1 cellular context compared by ENCODE assay signal in the genomic region with DNA sequence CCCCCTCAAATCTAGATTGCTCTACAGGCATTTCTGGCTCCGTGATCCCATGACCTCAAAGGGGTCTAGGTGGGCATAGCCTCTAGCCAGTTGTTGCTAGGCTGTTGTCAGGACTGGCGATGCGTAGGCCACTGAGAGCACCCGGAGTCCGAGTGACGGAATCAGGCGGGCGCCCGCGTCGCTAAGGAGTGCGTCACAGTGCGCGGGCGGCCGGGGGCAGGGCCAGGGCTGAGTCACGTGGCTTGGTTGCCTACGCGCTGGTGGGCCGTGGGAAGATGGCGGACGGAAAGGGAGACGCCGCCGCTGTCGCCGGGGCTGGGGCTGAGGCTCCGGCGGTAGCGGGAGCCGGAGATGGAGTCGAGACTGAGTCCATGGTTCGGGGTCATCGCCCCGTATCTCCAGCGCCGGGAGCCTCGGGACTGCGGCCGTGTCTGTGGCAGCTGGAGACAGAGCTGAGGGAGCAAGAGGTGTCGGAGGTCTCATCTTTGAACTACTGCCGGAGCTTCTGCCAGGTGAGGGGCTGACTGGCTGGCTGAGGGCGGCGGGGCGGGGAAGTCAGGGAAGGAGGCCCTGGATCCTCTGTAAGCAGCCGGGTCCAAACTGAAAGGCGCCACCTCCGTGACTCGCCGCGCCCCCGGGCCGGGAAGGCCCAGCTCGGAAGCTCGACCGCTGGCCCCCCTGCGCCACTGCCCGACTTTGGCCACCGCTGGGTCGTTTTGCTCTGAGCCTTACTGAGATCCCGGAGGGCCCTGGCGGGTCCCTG.
TF ChIP-seq lines count a peak whose summit lies in the region.

A gene with protein sequence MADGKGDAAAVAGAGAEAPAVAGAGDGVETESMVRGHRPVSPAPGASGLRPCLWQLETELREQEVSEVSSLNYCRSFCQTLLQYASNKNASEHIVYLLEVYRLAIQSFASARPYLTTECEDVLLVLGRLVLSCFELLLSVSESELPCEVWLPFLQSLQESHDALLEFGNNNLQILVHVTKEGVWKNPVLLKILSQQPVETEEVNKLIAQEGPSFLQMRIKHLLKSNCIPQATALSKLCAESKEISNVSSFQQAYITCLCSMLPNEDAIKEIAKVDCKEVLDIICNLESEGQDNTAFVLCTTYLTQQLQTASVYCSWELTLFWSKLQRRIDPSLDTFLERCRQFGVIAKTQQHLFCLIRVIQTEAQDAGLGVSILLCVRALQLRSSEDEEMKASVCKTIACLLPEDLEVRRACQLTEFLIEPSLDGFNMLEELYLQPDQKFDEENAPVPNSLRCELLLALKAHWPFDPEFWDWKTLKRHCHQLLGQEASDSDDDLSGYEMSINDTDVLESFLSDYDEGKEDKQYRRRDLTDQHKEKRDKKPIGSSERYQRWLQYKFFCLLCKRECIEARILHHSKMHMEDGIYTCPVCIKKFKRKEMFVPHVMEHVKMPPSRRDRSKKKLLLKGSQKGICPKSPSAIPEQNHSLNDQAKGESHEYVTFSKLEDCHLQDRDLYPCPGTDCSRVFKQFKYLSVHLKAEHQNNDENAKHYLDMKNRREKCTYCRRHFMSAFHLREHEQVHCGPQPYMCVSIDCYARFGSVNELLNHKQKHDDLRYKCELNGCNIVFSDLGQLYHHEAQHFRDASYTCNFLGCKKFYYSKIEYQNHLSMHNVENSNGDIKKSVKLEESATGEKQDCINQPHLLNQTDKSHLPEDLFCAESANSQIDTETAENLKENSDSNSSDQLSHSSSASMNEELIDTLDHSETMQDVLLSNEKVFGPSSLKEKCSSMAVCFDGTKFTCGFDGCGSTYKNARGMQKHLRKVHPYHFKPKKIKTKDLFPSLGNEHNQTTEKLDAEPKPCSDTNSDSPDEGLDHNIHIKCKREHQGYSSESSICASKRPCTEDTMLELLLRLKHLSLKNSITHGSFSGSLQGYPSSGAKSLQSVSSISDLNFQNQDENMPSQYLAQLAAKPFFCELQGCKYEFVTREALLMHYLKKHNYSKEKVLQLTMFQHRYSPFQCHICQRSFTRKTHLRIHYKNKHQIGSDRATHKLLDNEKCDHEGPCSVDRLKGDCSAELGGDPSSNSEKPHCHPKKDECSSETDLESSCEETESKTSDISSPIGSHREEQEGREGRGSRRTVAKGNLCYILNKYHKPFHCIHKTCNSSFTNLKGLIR (N-terminal part only) (plus strand): TSS at position 263 of the 763 bp plus-strand sequence. CDS start 13 bp downstream, at position 276.

TF ChIP-seq in HepG2, 621 proteins besides CTCF, POLR2A, EP300 and RAD21 (continued from another document and continues in another):
- TF ChIP-seq GFI1 (CRISPR knock-in tag; IDR thresholded peaks at IDR 0.05; ENCODE audit: borderline replicate concordance) (peak; percentile 47; the same call in 1 of the 2 replicates), NR2C2 (CRISPR knock-in tag; IDR thresholded peaks at IDR 0.05; ENCODE audit: borderline replicate concordance) (peak; percentile 80), ZSCAN29 (CRISPR knock-in tag; conservative IDR thresholded peaks at IDR 0.05) (no peak; the same call in 1 of the 2 replicates), HDAC2 (CRISPR knock-in tag; IDR thresholded peaks at IDR 0.05) (peak; percentile 60; the same call in 1 of the 2 replicates), SRSF1 (optimal IDR thresholded peaks at IDR 0.05; ENCODE audit: low read depth, low read length) (peak; percentile 82), ZNF772 (CRISPR knock-in tag; IDR thresholded peaks at IDR 0.05) (peak; percentile 91), ZSCAN9 (CRISPR knock-in tag; IDR thresholded peaks at IDR 0.05; ENCODE audit: borderline replicate concordance) (no peak; the same call in 1 of the 2 replicates), TSC22D2 (CRISPR knock-in tag; IDR thresholded peaks at IDR 0.05; ENCODE audit: borderline replicate concordance) (peak; percentile 88), ZNF44 (CRISPR knock-in tag; IDR thresholded peaks at IDR 0.05) (0 out of 2 replicates have a peak, but pooled peaks have one; percentile 27), KMT2B (CRISPR knock-in tag; IDR thresholded peaks at IDR 0.05) (peak; percentile 97), ZNF274 (CRISPR knock-in tag; IDR thresholded peaks at IDR 0.05) (no peak), POLR2AphosphoS5 (IDR thresholded peaks at IDR 0.05; ENCODE audit: low read depth, low read length) (peak; percentile 95), GATA4 (IDR thresholded peaks at IDR 0.05; ENCODE audit: borderline replicate concordance, low read depth) (0 out of 2 replicates have a peak, but pooled peaks have one; percentile 13), SIX1 (CRISPR knock-in tag; IDR thresholded peaks at IDR 0.05; ENCODE audit: borderline replicate concordance) (no peak), ZNF34 (CRISPR knock-in tag; IDR thresholded peaks at IDR 0.05; ENCODE audit: borderline replicate concordance) (no peak; the same call in 1 of the 2 replicates), ZBTB7B (CRISPR knock-in tag; IDR thresholded peaks at IDR 0.05) (no peak; the same call in 1 of the 2 replicates), SMAD1 (CRISPR knock-in tag; IDR thresholded peaks at IDR 0.05; ENCODE audit: borderline replicate concordance, low read depth) (peak; percentile 75; the same call in 1 of the 2 replicates), KDM6A (CRISPR knock-in tag; IDR thresholded peaks at IDR 0.05; ENCODE audit: low read depth) (no peak), ZNF225 (CRISPR knock-in tag; IDR thresholded peaks at IDR 0.05) (0 out of 2 replicates have a peak, but pooled peaks have one; percentile 77), NFKB2 (CRISPR knock-in tag; IDR thresholded peaks at IDR 0.05; ENCODE audit: borderline replicate concordance) (peak; percentile 92; the same call in 1 of the 2 replicates), NRL (CRISPR knock-in tag; IDR thresholded peaks at IDR 0.05; ENCODE audit: borderline replicate concordance) (0 out of 2 replicates have a peak, but pooled peaks have one; percentile 41), NKX3-1 (CRISPR knock-in tag; IDR thresholded peaks at IDR 0.05) (peak; percentile 76; the same call in 1 of the 2 replicates)
- TF ChIP-seq, protein P1, sequence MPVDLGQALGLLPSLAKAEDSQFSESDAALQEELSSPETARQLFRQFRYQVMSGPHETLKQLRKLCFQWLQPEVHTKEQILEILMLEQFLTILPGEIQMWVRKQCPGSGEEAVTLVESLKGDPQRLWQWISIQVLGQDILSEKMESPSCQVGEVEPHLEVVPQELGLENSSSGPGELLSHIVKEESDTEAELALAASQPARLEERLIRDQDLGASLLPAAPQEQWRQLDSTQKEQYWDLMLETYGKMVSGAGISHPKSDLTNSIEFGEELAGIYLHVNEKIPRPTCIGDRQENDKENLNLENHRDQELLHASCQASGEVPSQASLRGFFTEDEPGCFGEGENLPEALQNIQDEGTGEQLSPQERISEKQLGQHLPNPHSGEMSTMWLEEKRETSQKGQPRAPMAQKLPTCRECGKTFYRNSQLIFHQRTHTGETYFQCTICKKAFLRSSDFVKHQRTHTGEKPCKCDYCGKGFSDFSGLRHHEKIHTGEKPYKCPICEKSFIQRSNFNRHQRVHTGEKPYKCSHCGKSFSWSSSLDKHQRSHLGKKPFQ (CRISPR knock-in tag; IDR thresholded peaks at IDR 0.05; ENCODE audit: insufficient replicate concordance): no peak
- TF ChIP-seq, protein P2, sequence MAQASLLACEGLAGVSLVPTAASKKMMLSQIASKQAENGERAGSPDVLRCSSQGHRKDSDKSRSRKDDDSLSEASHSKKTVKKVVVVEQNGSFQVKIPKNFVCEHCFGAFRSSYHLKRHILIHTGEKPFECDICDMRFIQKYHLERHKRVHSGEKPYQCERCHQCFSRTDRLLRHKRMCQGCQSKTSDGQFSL (CRISPR knock-in tag; IDR thresholded peaks at IDR 0.05): no peak
- TF ChIP-seq, protein P3, sequence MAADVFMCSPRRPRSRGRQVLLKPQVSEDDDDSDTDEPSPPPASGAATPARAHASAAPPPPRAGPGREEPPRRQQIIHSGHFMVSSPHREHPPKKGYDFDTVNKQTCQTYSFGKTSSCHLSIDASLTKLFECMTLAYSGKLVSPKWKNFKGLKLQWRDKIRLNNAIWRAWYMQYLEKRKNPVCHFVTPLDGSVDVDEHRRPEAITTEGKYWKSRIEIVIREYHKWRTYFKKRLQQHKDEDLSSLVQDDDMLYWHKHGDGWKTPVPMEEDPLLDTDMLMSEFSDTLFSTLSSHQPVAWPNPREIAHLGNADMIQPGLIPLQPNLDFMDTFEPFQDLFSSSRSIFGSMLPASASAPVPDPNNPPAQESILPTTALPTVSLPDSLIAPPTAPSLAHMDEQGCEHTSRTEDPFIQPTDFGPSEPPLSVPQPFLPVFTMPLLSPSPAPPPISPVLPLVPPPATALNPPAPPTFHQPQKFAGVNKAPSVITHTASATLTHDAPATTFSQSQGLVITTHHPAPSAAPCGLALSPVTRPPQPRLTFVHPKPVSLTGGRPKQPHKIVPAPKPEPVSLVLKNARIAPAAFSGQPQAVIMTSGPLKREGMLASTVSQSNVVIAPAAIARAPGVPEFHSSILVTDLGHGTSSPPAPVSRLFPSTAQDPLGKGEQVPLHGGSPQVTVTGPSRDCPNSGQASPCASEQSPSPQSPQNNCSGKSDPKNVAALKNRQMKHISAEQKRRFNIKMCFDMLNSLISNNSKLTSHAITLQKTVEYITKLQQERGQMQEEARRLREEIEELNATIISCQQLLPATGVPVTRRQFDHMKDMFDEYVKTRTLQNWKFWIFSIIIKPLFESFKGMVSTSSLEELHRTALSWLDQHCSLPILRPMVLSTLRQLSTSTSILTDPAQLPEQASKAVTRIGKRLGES (CRISPR knock-in tag; IDR thresholded peaks at IDR 0.05; ENCODE audit: borderline replicate concordance): 0 out of 2 replicates have a peak, but pooled peaks have one; percentile 22
- TF ChIP-seq, protein P4, sequence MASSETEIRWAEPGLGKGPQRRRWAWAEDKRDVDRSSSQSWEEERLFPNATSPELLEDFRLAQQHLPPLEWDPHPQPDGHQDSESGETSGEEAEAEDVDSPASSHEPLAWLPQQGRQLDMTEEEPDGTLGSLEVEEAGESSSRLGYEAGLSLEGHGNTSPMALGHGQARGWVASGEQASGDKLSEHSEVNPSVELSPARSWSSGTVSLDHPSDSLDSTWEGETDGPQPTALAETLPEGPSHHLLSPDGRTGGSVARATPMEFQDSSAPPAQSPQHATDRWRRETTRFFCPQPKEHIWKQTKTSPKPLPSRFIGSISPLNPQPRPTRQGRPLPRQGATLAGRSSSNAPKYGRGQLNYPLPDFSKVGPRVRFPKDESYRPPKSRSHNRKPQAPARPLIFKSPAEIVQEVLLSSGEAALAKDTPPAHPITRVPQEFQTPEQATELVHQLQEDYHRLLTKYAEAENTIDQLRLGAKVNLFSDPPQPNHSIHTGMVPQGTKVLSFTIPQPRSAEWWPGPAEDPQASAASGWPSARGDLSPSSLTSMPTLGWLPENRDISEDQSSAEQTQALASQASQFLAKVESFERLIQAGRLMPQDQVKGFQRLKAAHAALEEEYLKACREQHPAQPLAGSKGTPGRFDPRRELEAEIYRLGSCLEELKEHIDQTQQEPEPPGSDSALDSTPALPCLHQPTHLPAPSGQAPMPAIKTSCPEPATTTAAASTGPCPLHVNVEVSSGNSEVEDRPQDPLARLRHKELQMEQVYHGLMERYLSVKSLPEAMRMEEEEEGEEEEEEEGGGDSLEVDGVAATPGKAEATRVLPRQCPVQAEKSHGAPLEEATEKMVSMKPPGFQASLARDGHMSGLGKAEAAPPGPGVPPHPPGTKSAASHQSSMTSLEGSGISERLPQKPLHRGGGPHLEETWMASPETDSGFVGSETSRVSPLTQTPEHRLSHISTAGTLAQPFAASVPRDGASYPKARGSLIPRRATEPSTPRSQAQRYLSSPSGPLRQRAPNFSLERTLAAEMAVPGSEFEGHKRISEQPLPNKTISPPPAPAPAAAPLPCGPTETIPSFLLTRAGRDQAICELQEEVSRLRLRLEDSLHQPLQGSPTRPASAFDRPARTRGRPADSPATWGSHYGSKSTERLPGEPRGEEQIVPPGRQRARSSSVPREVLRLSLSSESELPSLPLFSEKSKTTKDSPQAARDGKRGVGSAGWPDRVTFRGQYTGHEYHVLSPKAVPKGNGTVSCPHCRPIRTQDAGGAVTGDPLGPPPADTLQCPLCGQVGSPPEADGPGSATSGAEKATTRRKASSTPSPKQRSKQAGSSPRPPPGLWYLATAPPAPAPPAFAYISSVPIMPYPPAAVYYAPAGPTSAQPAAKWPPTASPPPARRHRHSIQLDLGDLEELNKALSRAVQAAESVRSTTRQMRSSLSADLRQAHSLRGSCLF (CRISPR knock-in tag; IDR thresholded peaks at IDR 0.05; ENCODE audit: borderline replicate concordance): no peak
